ENCODE assay signal across 14 cellular contexts in the genomic region with DNA sequence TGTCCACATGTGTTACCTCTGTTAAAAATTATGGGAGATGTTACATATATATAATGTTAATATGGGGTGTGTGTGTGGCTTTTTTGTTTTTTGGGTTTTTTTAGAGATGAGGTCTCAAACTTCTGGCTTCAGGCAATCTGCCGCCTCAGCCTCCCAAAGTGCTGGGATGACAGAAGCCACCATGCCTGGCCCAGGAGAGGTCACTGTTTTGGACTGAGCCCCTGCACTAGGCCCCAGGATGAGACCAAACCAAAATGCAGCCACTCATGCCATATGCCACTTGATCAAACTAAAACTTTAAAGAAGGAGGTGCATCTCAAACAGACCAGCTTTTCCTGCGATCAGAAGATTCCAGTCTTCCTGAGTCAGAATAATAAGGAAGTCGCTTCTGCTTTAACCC. TPM values are rescaled to one million over a fixed set of nuclear protein-coding genes. Genes with fewer than 3 reads are reported as not detected.
DNase-seq lines count a peak whose midpoint lies in the region; ATAC-seq and TF ChIP-seq lines count a peak whose summit lies in the region.
"Had no signal": no experiment of that assay in that cellular context is flagged by ENCODE, and none has a peak within 500 bp of the region (broad histone marks: within the 10 kb centered on the region; RNA-seq: fewer than 3 reads in every experiment).

No MANE protein-coding gene starts in this region.

- no peak for ATAC-seq in activated naive CD8-positive, alpha-beta T cell treated with anti-CD3 and anti-CD28 coated beads, Interleukin-2, amount 50 U/mL, for 24 hours
- ATAC-seq in left lobe of liver (no peak), psoas muscle (no peak), HG03469 (IDR thresholded peaks at IDR 0.05; ENCODE audit: unreplicated experiment) (no peak)

- peak overlapping the region; percentile 65 for H3K4me3 Mint-ChIP-seq in activated naive CD8-positive, alpha-beta T cell
- no peak overlapping the region for H3K4me3 Mint-ChIP-seq in activated naive CD8-positive, alpha-beta T cell treated with anti-CD3 and anti-CD28 coated beads, Interleukin-2, amount 50 U/mL, for 24 hours

- intact Hi-C loops in psoas muscle (cut with DNase I) (loop anchor here (5.0 kb wide), 2 partner anchors 40 kb away; a partner anchor contains a TSS), tibial artery (cut with DNase I; ENCODE audit: low total_unique reads) (no loop called here)

- H3K4me1 ChIP-seq in Loucy (ENCODE audit: insufficient read depth, low read length, poor library complexity, severe bottlenecking) (peaks cover 33% of the 10 kb centered on the region), psoas muscle (peaks cover 26% of the 10 kb centered on the region), tibial artery (peaks cover 0 to 28% (median 15%) of the 10 kb centered on the region in 4 donors)

- H3K9me3 ChIP-seq in Loucy (ENCODE audit: insufficient read depth, low read depth, low read length) (peaks cover 1% of the 10 kb centered on the region; the same call in 1 of the 2 replicates), psoas muscle (no peaks in the 10 kb centered on the region), tibial artery (no peaks in the 10 kb centered on the region)

- 95 to 97% (median 96%) methylated on average over 3 of the region's 3 CpGs for WGBS in psoas muscle, 3 donors

- H4K20me1 ChIP-seq in Loucy (ENCODE audit: insufficient read depth, low read length, poor library complexity, severe bottlenecking), result peaks cover 9% of the 10 kb centered on the region

- H3K36me3 Mint-ChIP-seq in activated naive CD8-positive, alpha-beta T cell, result peaks cover 26% of the 10 kb centered on the region
- H3K36me3 Mint-ChIP-seq in activated naive CD8-positive, alpha-beta T cell treated with anti-CD3 and anti-CD28 coated beads, Interleukin-2, amount 50 U/mL, for 24 hours (ENCODE audit: low read depth), result peaks cover 29% of the 10 kb centered on the region

- H3K9me3 Mint-ChIP-seq in activated naive CD8-positive, alpha-beta T cell (ENCODE audit: low read depth), result peaks cover 5% of the 10 kb centered on the region
- no peaks in the 10 kb centered on the region for H3K9me3 Mint-ChIP-seq in activated naive CD8-positive, alpha-beta T cell treated with anti-CD3 and anti-CD28 coated beads, Interleukin-2, amount 50 U/mL, for 24 hours

- H3K9ac ChIP-seq in Loucy (ENCODE audit: low read depth, low read length, poor library complexity, severe bottlenecking), result no peak overlapping the region

- peaks cover 42% of the 10 kb centered on the region for H3K79me2 ChIP-seq in Loucy (ENCODE audit: insufficient read depth, low read length)

- no peaks in the 10 kb centered on the region for H3F3A ChIP-seq in Loucy (ENCODE audit: low read depth)

- no peaks in the 10 kb centered on the region for H3K9me2 ChIP-seq in Loucy (replicated peaks; ENCODE audit: low read depth, low read length)

- peaks cover 31% of the 10 kb centered on the region for H3K4me1 Mint-ChIP-seq in activated naive CD8-positive, alpha-beta T cell (ENCODE audit: low read depth)
- peaks cover 31% of the 10 kb centered on the region for H3K4me1 Mint-ChIP-seq in activated naive CD8-positive, alpha-beta T cell treated with anti-CD3 and anti-CD28 coated beads, Interleukin-2, amount 50 U/mL, for 24 hours

- no peak overlapping the region for H3K27ac Mint-ChIP-seq in activated naive CD8-positive, alpha-beta T cell
- H3K27ac Mint-ChIP-seq in activated naive CD8-positive, alpha-beta T cell treated with anti-CD3 and anti-CD28 coated beads, Interleukin-2, amount 50 U/mL, for 24 hours, result no peak overlapping the region

- no peaks in the 10 kb centered on the region for H3K27me3 Mint-ChIP-seq in activated naive CD8-positive, alpha-beta T cell
- peaks cover 3% of the 10 kb centered on the region for H3K27me3 Mint-ChIP-seq in activated naive CD8-positive, alpha-beta T cell treated with anti-CD3 and anti-CD28 coated beads, Interleukin-2, amount 50 U/mL, for 24 hours

- no peak for DNase-seq in activated naive CD8-positive, alpha-beta T cell treated with anti-CD3 and anti-CD28 coated beads, Interleukin-2, amount 50 U/mL, for 24 hours
- DNase-seq in left lobe of liver (ENCODE audit: low spot score) (peak; percentile 39), psoas muscle (no peak), tibial artery (no peak)
- DNase-seq in stimulated activated CD4-positive, alpha-beta T cell treated with anti-CD3 and anti-CD28 coated beads, Interleukin-4, amount 100 ng/mL, for 4 hours, result no peak
- DNase-seq: C1 segment of cervical spinal cord, Caco-2, DMS53, NCI-H1436 treated with DMSO at 0.1 percent for 48 hours, NCI-H2081 treated with DMSO at 0.1 percent for 48 hours, NCI-H524 had no signal

- H3K36me3 ChIP-seq in Loucy (ENCODE audit: insufficient read depth, low read length) (peaks cover 13% of the 10 kb centered on the region; the same call in 1 of the 2 replicates), psoas muscle (ENCODE audit: insufficient read depth in 1 of 2, low read depth in 1 of 2) (peaks cover 0 to 40% of the 10 kb centered on the region in 2 donors), tibial artery (peaks cover 17 to 25% (median 20%) of the 10 kb centered on the region in 3 donors)

- H3K27me3 ChIP-seq in Loucy (ENCODE audit: insufficient read depth, low read length, poor library complexity, severe bottlenecking) (no peaks in the 10 kb centered on the region), psoas muscle (ENCODE audit: insufficient read depth in 3 of 3, low read length in 2 of 3) (no peaks in the 10 kb centered on the region), tibial artery (no peaks in the 10 kb centered on the region)

- H3K27ac ChIP-seq in psoas muscle (peak overlapping the region; percentile 99), tibial artery (no peak overlapping the region)

- H3K4me2 ChIP-seq in Loucy (ENCODE audit: low read depth, low read length, poor library complexity, severe bottlenecking), result peak overlapping the region; percentile 87

- TF ChIP-seq CTCF in Loucy (conservative IDR thresholded peaks at IDR 0.05; ENCODE audit: low read length) (no peak), psoas muscle (IDR thresholded peaks at IDR 0.05) (no peak), tibial artery (IDR thresholded peaks at IDR 0.05) (no peak)

- H3K4me3 ChIP-seq in Loucy (ENCODE audit: low read length, poor library complexity, severe bottlenecking) (no peak overlapping the region), psoas muscle (no peak overlapping the region), tibial artery (no peak overlapping the region)

- H2AFZ ChIP-seq in Loucy (ENCODE audit: low read length), result no peak overlapping the region

RNA-seq across cellular contexts. Expression of a gene that starts 2.5 kb away (rescaled TPM):
- total RNA-seq in left lobe of liver, result 297 TPM
- 100 to 1,000 TPM in 2 of 4 donors, 10 to 100 TPM in 2; 42.5 to 137 (median 76.1) TPM for total RNA-seq in psoas muscle
- 10 to 100 TPM; 42.7 to 95.0 (median 43.7) TPM for polyA plus RNA-seq in psoas muscle

RNA-seq across cellular contexts. Expression of a gene that starts 41.3 kb away (rescaled TPM):
- total RNA-seq in left lobe of liver, result 9.5 TPM
- total RNA-seq in psoas muscle, result 10 to 100 TPM; 15.6 to 32.4 (median 20.9) TPM
- polyA plus RNA-seq in psoas muscle, result 10 to 100 TPM; 11.5 to 45.6 (median 21.1) TPM

RNA-seq across cellular contexts. Expression of a gene that starts 58.2 kb away (rescaled TPM):
- 388 TPM for total RNA-seq in left lobe of liver
- 100 to 1,000 TPM; 471 to 725 (median 638) TPM for total RNA-seq in psoas muscle
- polyA plus RNA-seq in psoas muscle, result 1,000 to 10,000 TPM; 1,251 to 1,967 (median 1,335) TPM
